8 cellular contexts compared by ENCODE assay signal in genomic region chr15:74788716-74789151, GRCh38. TPM values are rescaled to one million over a fixed set of nuclear protein-coding genes. Genes with fewer than 3 reads are reported as not detected.
DNase-seq lines count a peak whose midpoint lies in the region; TF ChIP-seq lines count a peak whose summit lies in the region.

No MANE protein-coding gene starts in this region.

- H3K4me3 ChIP-seq in LNCaP clone FGC (ENCODE audit: low read depth, low read length) (peak overlapping the region; percentile 6; the same call in 1 of the 2 replicates), osteoblast (ENCODE audit: insufficient read depth, low read length) (no peak overlapping the region), smooth muscle cell (no peak overlapping the region)

- no peaks in the 10 kb centered on the region for H3K27me3 ChIP-seq in osteoblast (ENCODE audit: insufficient read depth, low read length)
- no peaks in the 10 kb centered on the region for H3K27me3 ChIP-seq in smooth muscle cell (ENCODE audit: low read depth)

- H3K9me3 ChIP-seq in osteoblast (ENCODE audit: low read depth, low read length) (no peaks in the 10 kb centered on the region), smooth muscle cell (replicated peaks; ENCODE audit: low read depth) (no peaks in the 10 kb centered on the region)

- H3K4me1 Mint-ChIP-seq in activated naive CD4-positive, alpha-beta T cell treated with anti-CD3 and anti-CD28 coated beads, Interleukin-2, amount 10 ng/mL, durations not matched to agents 7 days and 5 days, result peaks cover 82% of the 10 kb centered on the region

- H3K4me1 ChIP-seq in osteoblast (ENCODE audit: insufficient read depth, low read length), result peaks cover 66% of the 10 kb centered on the region
- peaks cover 11% of the 10 kb centered on the region for H3K4me1 ChIP-seq in smooth muscle cell (ENCODE audit: low read depth)

- H3K4me2 ChIP-seq in osteoblast (ENCODE audit: insufficient read depth, low read length) (peak overlapping the region; percentile 16), smooth muscle cell (no peak overlapping the region)

- no peak for TF ChIP-seq CTCF in LNCaP clone FGC (IDR thresholded peaks at IDR 0.05; ENCODE audit: control insufficient read depth, extremely low read depth, insufficient read depth)
- no peak for TF ChIP-seq CTCF in osteoblast (IDR thresholded peaks at IDR 0.05; ENCODE audit: extremely low read depth, low read depth, low read length)
- no peak for TF ChIP-seq CTCF in smooth muscle cell (IDR thresholded peaks at IDR 0.05; ENCODE audit: borderline replicate concordance, insufficient read depth, poor library complexity, severe bottlenecking)

- peak overlapping the region; percentile 99 for H3K27ac Mint-ChIP-seq in activated naive CD4-positive, alpha-beta T cell treated with anti-CD3 and anti-CD28 coated beads, Interleukin-2, amount 10 ng/mL, durations not matched to agents 7 days and 5 days

- H3K79me2 ChIP-seq in osteoblast (ENCODE audit: insufficient read depth, low read length) (peaks cover 99% of the 10 kb centered on the region), smooth muscle cell (ENCODE audit: low read depth) (peaks cover 86% of the 10 kb centered on the region)

- peaks cover 58% of the 10 kb centered on the region for H3K36me3 Mint-ChIP-seq in activated naive CD4-positive, alpha-beta T cell treated with anti-CD3 and anti-CD28 coated beads, Interleukin-2, amount 10 ng/mL, durations not matched to agents 7 days and 5 days

- CTCF ChIA-PET in activated naive CD4-positive, alpha-beta T cell treated with anti-CD3 and anti-CD28 coated beads, Interleukin-2, amount 10 ng/mL, durations not matched to agents 7 days and 5 days (lab: Charles Lee), result interaction anchor here (0.8 to 23.0 kb wide), 6 partner anchors 5 to 173 kb away, joined by 3 to 880 read pairs (median 6); partner anchors contain the start of genes CLK3 and CSK

- no peak overlapping the region for H3K9ac ChIP-seq in smooth muscle cell (ENCODE audit: low read depth)

- H3K9me3 Mint-ChIP-seq in activated naive CD4-positive, alpha-beta T cell treated with anti-CD3 and anti-CD28 coated beads, Interleukin-2, amount 10 ng/mL, durations not matched to agents 7 days and 5 days, result no peaks in the 10 kb centered on the region

- H3K27me3 Mint-ChIP-seq in activated naive CD4-positive, alpha-beta T cell treated with anti-CD3 and anti-CD28 coated beads, Interleukin-2, amount 10 ng/mL, durations not matched to agents 7 days and 5 days, result no peaks in the 10 kb centered on the region

- no peak overlapping the region for H2AFZ ChIP-seq in osteoblast (ENCODE audit: low read length)
- H2AFZ ChIP-seq in smooth muscle cell (ENCODE audit: low read depth), result no peak overlapping the region

- 73% methylated on average over 8 of the region's 8 CpGs for WGBS in smooth muscle cell (ENCODE audit: low lambda C conversion rate)

- H4K20me1 ChIP-seq in osteoblast (ENCODE audit: insufficient read depth, low read length), result peaks cover 77% of the 10 kb centered on the region
- H4K20me1 ChIP-seq in smooth muscle cell (ENCODE audit: low read depth), result peaks cover 100% of the 10 kb centered on the region

- H3K27ac ChIP-seq in osteoblast (ENCODE audit: low read depth, low read length) (peak overlapping the region; percentile 81), smooth muscle cell (ENCODE audit: low read depth) (no peak overlapping the region)

- H3F3A ChIP-seq in smooth muscle cell (ENCODE audit: low read depth), result peaks cover 12% of the 10 kb centered on the region

- no peaks in the 10 kb centered on the region for H3K36me3 ChIP-seq in osteoblast (ENCODE audit: insufficient read depth, low read length)
- H3K36me3 ChIP-seq in smooth muscle cell (ENCODE audit: low read depth), result no peaks in the 10 kb centered on the region

- peak overlapping the region; percentile 91 for H3K4me3 Mint-ChIP-seq in activated naive CD4-positive, alpha-beta T cell treated with anti-CD3 and anti-CD28 coated beads, Interleukin-2, amount 10 ng/mL, durations not matched to agents 7 days and 5 days

- DNase-seq in stimulated activated CD4-positive, alpha-beta T cell treated with anti-CD3 and anti-CD28 coated beads, Interleukin-2, amount 100 ng/mL, for 24 hours, result peak; percentile 45 to 56
- DNase-seq in stimulated activated CD4-positive, alpha-beta T cell treated with anti-CD3 and anti-CD28 coated beads, Interleukin-4, amount 100 ng/mL, for 24 hours, result no peak
- DNase-seq in LNCaP clone FGC (ENCODE audit: low read depth) (no peak), osteoblast (ENCODE audit: insufficient read length, low spot score, missing footprints) (no peak), NCI-H226 (no peak), smooth muscle cell (lab: John Stamatoyannopoulos, UW; ENCODE audit: unreplicated experiment) (no peak), NCI-H510A treated with DMSO at 0.1 percent for 48 hours (lab: John Stamatoyannopoulos, UW) (no peak)
- DNase-seq in activated naive CD4-positive, alpha-beta T cell treated with anti-CD3 and anti-CD28 coated beads, Interleukin-2, amount 10 ng/mL, durations not matched to agents 7 days and 5 days, result peak; percentile 85

RNA-seq across cellular contexts. Expression of gene CSK, which starts 6.9 kb away (rescaled TPM):
- total RNA-seq in osteoblast (30.6 and 31.5 TPM in 2 replicates), smooth muscle cell (10.4 and 19.6 TPM in 2 replicates)
- 14.1 and 16.5 TPM in 2 replicates for polyA plus RNA-seq in smooth muscle cell

RNA-seq across cellular contexts. Expression of gene LMAN1L, which starts 23.9 kb away (rescaled TPM):
- total RNA-seq in osteoblast, result under 0.01 TPM in 1 of 2 replicates, not detected in the other
- total RNA-seq in smooth muscle cell, result not detected in 2 replicates
- polyA plus RNA-seq in smooth muscle cell, result not detected in 2 replicates

RNA-seq across cellular contexts. Expression of gene CPLX3, which starts 37.7 kb away (rescaled TPM):
- total RNA-seq in osteoblast (not detected in 2 replicates), smooth muscle cell (0.04 and 0.22 TPM in 2 replicates)
- polyA plus RNA-seq in smooth muscle cell, result not detected in 2 replicates

RNA-seq across cellular contexts. Expression of gene CYP1A2, which starts 40.1 kb away (rescaled TPM):
- not detected in 2 replicates for total RNA-seq in osteoblast
- not detected in 2 replicates for total RNA-seq in smooth muscle cell
- not detected in 2 replicates for polyA plus RNA-seq in smooth muscle cell

RNA-seq across cellular contexts. Expression of gene ULK3, which starts 54.2 kb away (rescaled TPM):
- total RNA-seq in osteoblast (19.4 and 21.4 TPM in 2 replicates), smooth muscle cell (14.2 and 24.1 TPM in 2 replicates)
- 20.8 and 23.7 TPM in 2 replicates for polyA plus RNA-seq in smooth muscle cell

Comparison
In these comparisons a context has a peak if more than half of its experiments do, and no peak if none do; other contexts are left out.
1. DNase-seq: peak in stimulated activated CD4-positive, alpha-beta T cell treated with anti-CD3 and anti-CD28 coated beads, Interleukin-2, amount 100 ng/mL, for 24 hours (2 of 2) and activated naive CD4-positive, alpha-beta T cell treated with anti-CD3 and anti-CD28 coated beads, Interleukin-2, amount 10 ng/mL, durations not matched to agents 7 days and 5 days (single experiment); none in stimulated activated CD4-positive, alpha-beta T cell treated with anti-CD3 and anti-CD28 coated beads, Interleukin-4, amount 100 ng/mL, for 24 hours (single experiment), LNCaP clone FGC (single experiment), osteoblast (single experiment), NCI-H226 (single experiment), smooth muscle cell (single experiment) and NCI-H510A treated with DMSO at 0.1 percent for 48 hours (single experiment).